Comparison of ENCODE assay signal across 1 cellular context in genomic region chr4:119299221-119300071, GRCh38.
A peak's percentile ranks its signal among the peaks of the same experiment; 100 is the strongest.
TF ChIP-seq lines count a peak whose summit lies in the region.

No MANE protein-coding gene starts in this region.

TF ChIP-seq in liver, 16 proteins besides CTCF, POLR2A, EP300 and RAD21 (continued from another document):
- TF ChIP-seq REST (IDR thresholded peaks at IDR 0.05), result peak; percentile 18
TF ChIP-seq in liver: peak in this region for 5.
